Comparison of ENCODE assay signal across 8 cellular contexts in genomic region chr1:19250629-19251304, GRCh38. TPM values are rescaled to one million over a fixed set of nuclear protein-coding genes. Genes with fewer than 3 reads are reported as not detected.
DNase-seq lines count a peak whose midpoint lies in the region; ATAC-seq lines count a peak whose summit lies in the region.

No MANE protein-coding gene starts in this region.

- peak overlapping the region; percentile 92 to 93 for H3K27ac Mint-ChIP-seq in natural killer cell treated with Interleukin-12 subunit alpha and Interleukin-12 subunit beta and Interleukin-15 and Interleukin-18, amount 100 ng/mL, for 72 hours

- no peaks in the 10 kb centered on the region for H3K27me3 Mint-ChIP-seq in natural killer cell treated with Interleukin-12 subunit alpha and Interleukin-12 subunit beta and Interleukin-15 and Interleukin-18, amount 100 ng/mL, for 72 hours

- H3K27ac ChIP-seq in cingulate gyrus (ENCODE audit: low read depth, low read length) = peak overlapping the region; percentile 99

- H3K36me3 Mint-ChIP-seq in natural killer cell treated with Interleukin-12 subunit alpha and Interleukin-12 subunit beta and Interleukin-15 and Interleukin-18, amount 100 ng/mL, for 72 hours = peaks cover 13% of the 10 kb centered on the region

- H3K4me3 Mint-ChIP-seq in natural killer cell treated with Interleukin-12 subunit alpha and Interleukin-12 subunit beta and Interleukin-15 and Interleukin-18, amount 100 ng/mL, for 72 hours = peak overlapping the region; percentile 99

- ATAC-seq in natural killer cell treated with Interleukin-12 subunit alpha and Interleukin-12 subunit beta and Interleukin-15 and Interleukin-18, amount 100 ng/mL, for 72 hours = no peak

- H3K9me3 Mint-ChIP-seq in natural killer cell treated with Interleukin-12 subunit alpha and Interleukin-12 subunit beta and Interleukin-15 and Interleukin-18, amount 100 ng/mL, for 72 hours = no peaks in the 10 kb centered on the region

- H3K4me1 Mint-ChIP-seq in natural killer cell treated with Interleukin-12 subunit alpha and Interleukin-12 subunit beta and Interleukin-15 and Interleukin-18, amount 100 ng/mL, for 72 hours (ENCODE audit: low read depth in 2 of 2) = peaks cover 22 to 24% of the 10 kb centered on the region in 2 donors

- DNase-seq in COLO668 (lab: John Stamatoyannopoulos, UW; ENCODE audit: unreplicated experiment) (peak; percentile 37), M059J (ENCODE audit: low read depth) (peak; percentile 24), MV-4-11 (lab: John Stamatoyannopoulos, UW) (no peak), DMS 273 (lab: John Stamatoyannopoulos, UW; ENCODE audit: unreplicated experiment) (no peak), UCSD-AML1 (lab: John Stamatoyannopoulos, UW; ENCODE audit: unreplicated experiment) (no peak), SKM-1 treated with dmso at 0.1 percent for 144 hours (lab: John Stamatoyannopoulos, UW; ENCODE audit: unreplicated experiment) (no peak)
- no peak for DNase-seq in natural killer cell treated with Interleukin-12 subunit alpha and Interleukin-12 subunit beta and Interleukin-15 and Interleukin-18, amount 100 ng/mL, for 72 hours (ENCODE audit: low spot score)

RNA-seq across cellular contexts. Expression of gene EMC1, which starts 0.6 kb away (rescaled TPM):
- total RNA-seq in M059J (2014; rRNA removed; shearing (Covaris generic)) = 118 and 120 TPM in 2 replicates
- total RNA-seq in natural killer cell treated with Interleukin-12 subunit alpha and Interleukin-12 subunit beta and Interleukin-15 and Interleukin-18, amount 100 ng/mL, for 72 hours = 10 to 100 TPM; 54.2 to 85.7 TPM

RNA-seq across cellular contexts. Expression of gene MRTO4, which starts 0.8 kb away (rescaled TPM):
- total RNA-seq in M059J (2014; rRNA removed; shearing (Covaris generic)) = 34.9 and 35.0 TPM in 2 replicates
- 100 to 1,000 TPM in 1 of 2 donors, 10 to 100 TPM in 1; 65.5 to 139 TPM for total RNA-seq in natural killer cell treated with Interleukin-12 subunit alpha and Interleukin-12 subunit beta and Interleukin-15 and Interleukin-18, amount 100 ng/mL, for 72 hours

RNA-seq across cellular contexts. Expression of gene AKR7A3, which starts 37.8 kb away (rescaled TPM):
- total RNA-seq in M059J (2014; rRNA removed; shearing (Covaris generic)) = 0.37 TPM in 1 of 2 replicates, not detected in the other
- 1 to 10 TPM in 1 of 2 donors, under 1 TPM in 1; 0.43 to 2.0 TPM for total RNA-seq in natural killer cell treated with Interleukin-12 subunit alpha and Interleukin-12 subunit beta and Interleukin-15 and Interleukin-18, amount 100 ng/mL, for 72 hours

RNA-seq across cellular contexts. Expression of gene UBR4, which starts 40.7 kb away (rescaled TPM):
- 40.0 and 86.1 TPM in 2 replicates for total RNA-seq in M059J (2014; rRNA removed; shearing (Covaris generic))
- 100 to 1,000 TPM; 209 to 275 TPM for total RNA-seq in natural killer cell treated with Interleukin-12 subunit alpha and Interleukin-12 subunit beta and Interleukin-15 and Interleukin-18, amount 100 ng/mL, for 72 hours

Comparison
In these comparisons a context has a peak if more than half of its experiments do, and no peak if none do; other contexts are left out.
1. DNase-seq: peak in COLO668 (single experiment) and M059J (single experiment); none in natural killer cell treated with Interleukin-12 subunit alpha and Interleukin-12 subunit beta and Interleukin-15 and Interleukin-18, amount 100 ng/mL, for 72 hours (single experiment), MV-4-11 (single experiment), DMS 273 (single experiment), UCSD-AML1 (single experiment) and SKM-1 treated with dmso at 0.1 percent for 144 hours (single experiment).